In genomic region chr19:19865750-19866598, GRCh38 we compare ENCODE assay signal across 1 cellular context.
TF ChIP-seq lines count a peak whose summit lies in the region.

Gene ZNF253 (plus strand): TSS chr19:19865882. CDS start chr19:19865997, 115 bp downstream.

TF ChIP-seq in K562, 482 proteins besides CTCF, POLR2A, EP300 and RAD21 (continued from another document and continues in another):
- TF ChIP-seq FOXA1 (IDR thresholded peaks at IDR 0.05; ENCODE audit: borderline replicate concordance) (no peak), CBFB (CRISPR knock-in tag; IDR thresholded peaks at IDR 0.05) (no peak), ZSCAN32 (CRISPR knock-in tag; IDR thresholded peaks at IDR 0.05) (no peak), ZKSCAN8 (CRISPR knock-in tag; IDR thresholded peaks at IDR 0.05) (no peak), ZNF764 (CRISPR knock-in tag; IDR thresholded peaks at IDR 0.05; ENCODE audit: low read depth) (no peak), NR1H2 (CRISPR knock-in tag; IDR thresholded peaks at IDR 0.05) (peak; percentile 25; the same call in 1 of the 2 replicates), ZNF512 (tag; IDR thresholded peaks at IDR 0.05) (0 out of 2 replicates have a peak, but pooled peaks have one; percentile 61), ZFX (CRISPR knock-in tag; IDR thresholded peaks at IDR 0.05) (peak; percentile 95), NCOR1 (IDR thresholded peaks at IDR 0.05) (no peak), DNMT1 (IDR thresholded peaks at IDR 0.05) (no peak), NONO (IDR thresholded peaks at IDR 0.05; ENCODE audit: low read depth in 2 of 2, low read length in 1 of 2) (peak; percentile 24 to 59; a peak in 2 of 4 replicates), CSDE1 (IDR thresholded peaks at IDR 0.05) (no peak), GATAD2B (IDR thresholded peaks at IDR 0.05; ENCODE audit: borderline replicate concordance) (no peak), KDM4B (IDR thresholded peaks at IDR 0.05; ENCODE audit: borderline replicate concordance in 2 of 2, low read depth in 1 of 2) (peak in 1 of 2 experiments; percentile 61; a peak in 1 of 4 replicates), POLR2G (IDR thresholded peaks at IDR 0.05; ENCODE audit: low read depth, low read length) (peak; percentile 90), NELFE (IDR thresholded peaks at IDR 0.05; ENCODE audit: insufficient read depth, insufficient read length) (no peak), TAL1 (IDR thresholded peaks at IDR 0.05) (no peak), XRCC5 (IDR thresholded peaks at IDR 0.05; ENCODE audit: low read depth, low read length) (no peak), HOMEZ (CRISPR knock-in tag; IDR thresholded peaks at IDR 0.05) (no peak), TRIM28 (IDR thresholded peaks at IDR 0.05) (no peak), ZNF24 (IDR thresholded peaks at IDR 0.05) (no peak), ZFP1 (CRISPR knock-in tag; IDR thresholded peaks at IDR 0.05) (no peak), ZNF511 (CRISPR knock-in tag; IDR thresholded peaks at IDR 0.05) (no peak), ERF (CRISPR knock-in tag; IDR thresholded peaks at IDR 0.05) (no peak), ZSCAN29 (IDR thresholded peaks at IDR 0.05) (no peak), PRPF4 (IDR thresholded peaks at IDR 0.05; ENCODE audit: insufficient read depth, low read depth, low read length, poor library complexity, severe bottlenecking) (no peak), MEF2A (IDR thresholded peaks at IDR 0.05; ENCODE audit: control insufficient read depth, low read depth, low read length) (no peak), ZNF436 (CRISPR knock-in tag; IDR thresholded peaks at IDR 0.05) (no peak), ESRRB (CRISPR knock-in tag; IDR thresholded peaks at IDR 0.05; ENCODE audit: borderline replicate concordance) (no peak), CHAMP1 (IDR thresholded peaks at IDR 0.05) (peak; percentile 85), L3MBTL2 (IDR thresholded peaks at IDR 0.05) (peak; percentile 98), USF1 (CRISPR knock-in tag; IDR thresholded peaks at IDR 0.05) (peak; percentile 76), NCOA2 (IDR thresholded peaks at IDR 0.05; ENCODE audit: partially characterized antibody in 2 of 2) (no peak), CREM (IDR thresholded peaks at IDR 0.05; ENCODE audit: low read depth) (no peak; the same call in 1 of the 2 replicates), MBD1 (CRISPR knock-in tag; IDR thresholded peaks at IDR 0.05) (no peak), ZNF717 (CRISPR knock-in tag; IDR thresholded peaks at IDR 0.05) (no peak), WHSC1 (IDR thresholded peaks at IDR 0.05; ENCODE audit: low read length) (no peak), ZNF408 (CRISPR knock-in tag; IDR thresholded peaks at IDR 0.05; ENCODE audit: low read depth) (no peak), MECOM (CRISPR knock-in tag; IDR thresholded peaks at IDR 0.05) (no peak), HLTF (IDR thresholded peaks at IDR 0.05) (no peak), ZKSCAN3 (CRISPR knock-in tag; IDR thresholded peaks at IDR 0.05) (no peak), ZNF146 (CRISPR knock-in tag; IDR thresholded peaks at IDR 0.05; ENCODE audit: unreplicated experiment) (no peak), ZBED1 (IDR thresholded peaks at IDR 0.05) (0 out of 2 replicates have a peak, but pooled peaks have one; percentile 29), RBM34 (IDR thresholded peaks at IDR 0.05; ENCODE audit: borderline replicate concordance, insufficient read depth, low read length) (no peak), ZNF311 (CRISPR knock-in tag; IDR thresholded peaks at IDR 0.05) (no peak), NEUROD1 (IDR thresholded peaks at IDR 0.05; ENCODE audit: borderline replicate concordance, low read depth, low read length, partially characterized antibody) (no peak), ESRRA (IDR thresholded peaks at IDR 0.05; ENCODE audit: borderline replicate concordance, low read depth) (peak; percentile 56; the same call in 1 of the 2 replicates)
- TF ChIP-seq, protein P1, sequence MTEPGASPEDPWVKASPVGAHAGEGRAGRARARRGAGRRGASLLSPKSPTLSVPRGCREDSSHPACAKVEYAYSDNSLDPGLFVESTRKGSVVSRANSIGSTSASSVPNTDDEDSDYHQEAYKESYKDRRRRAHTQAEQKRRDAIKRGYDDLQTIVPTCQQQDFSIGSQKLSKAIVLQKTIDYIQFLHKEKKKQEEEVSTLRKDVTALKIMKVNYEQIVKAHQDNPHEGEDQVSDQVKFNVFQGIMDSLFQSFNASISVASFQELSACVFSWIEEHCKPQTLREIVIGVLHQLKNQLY (CRISPR knock-in tag; conservative IDR thresholded peaks at IDR 0.05) = no peak
- TF ChIP-seq, protein P2, sequence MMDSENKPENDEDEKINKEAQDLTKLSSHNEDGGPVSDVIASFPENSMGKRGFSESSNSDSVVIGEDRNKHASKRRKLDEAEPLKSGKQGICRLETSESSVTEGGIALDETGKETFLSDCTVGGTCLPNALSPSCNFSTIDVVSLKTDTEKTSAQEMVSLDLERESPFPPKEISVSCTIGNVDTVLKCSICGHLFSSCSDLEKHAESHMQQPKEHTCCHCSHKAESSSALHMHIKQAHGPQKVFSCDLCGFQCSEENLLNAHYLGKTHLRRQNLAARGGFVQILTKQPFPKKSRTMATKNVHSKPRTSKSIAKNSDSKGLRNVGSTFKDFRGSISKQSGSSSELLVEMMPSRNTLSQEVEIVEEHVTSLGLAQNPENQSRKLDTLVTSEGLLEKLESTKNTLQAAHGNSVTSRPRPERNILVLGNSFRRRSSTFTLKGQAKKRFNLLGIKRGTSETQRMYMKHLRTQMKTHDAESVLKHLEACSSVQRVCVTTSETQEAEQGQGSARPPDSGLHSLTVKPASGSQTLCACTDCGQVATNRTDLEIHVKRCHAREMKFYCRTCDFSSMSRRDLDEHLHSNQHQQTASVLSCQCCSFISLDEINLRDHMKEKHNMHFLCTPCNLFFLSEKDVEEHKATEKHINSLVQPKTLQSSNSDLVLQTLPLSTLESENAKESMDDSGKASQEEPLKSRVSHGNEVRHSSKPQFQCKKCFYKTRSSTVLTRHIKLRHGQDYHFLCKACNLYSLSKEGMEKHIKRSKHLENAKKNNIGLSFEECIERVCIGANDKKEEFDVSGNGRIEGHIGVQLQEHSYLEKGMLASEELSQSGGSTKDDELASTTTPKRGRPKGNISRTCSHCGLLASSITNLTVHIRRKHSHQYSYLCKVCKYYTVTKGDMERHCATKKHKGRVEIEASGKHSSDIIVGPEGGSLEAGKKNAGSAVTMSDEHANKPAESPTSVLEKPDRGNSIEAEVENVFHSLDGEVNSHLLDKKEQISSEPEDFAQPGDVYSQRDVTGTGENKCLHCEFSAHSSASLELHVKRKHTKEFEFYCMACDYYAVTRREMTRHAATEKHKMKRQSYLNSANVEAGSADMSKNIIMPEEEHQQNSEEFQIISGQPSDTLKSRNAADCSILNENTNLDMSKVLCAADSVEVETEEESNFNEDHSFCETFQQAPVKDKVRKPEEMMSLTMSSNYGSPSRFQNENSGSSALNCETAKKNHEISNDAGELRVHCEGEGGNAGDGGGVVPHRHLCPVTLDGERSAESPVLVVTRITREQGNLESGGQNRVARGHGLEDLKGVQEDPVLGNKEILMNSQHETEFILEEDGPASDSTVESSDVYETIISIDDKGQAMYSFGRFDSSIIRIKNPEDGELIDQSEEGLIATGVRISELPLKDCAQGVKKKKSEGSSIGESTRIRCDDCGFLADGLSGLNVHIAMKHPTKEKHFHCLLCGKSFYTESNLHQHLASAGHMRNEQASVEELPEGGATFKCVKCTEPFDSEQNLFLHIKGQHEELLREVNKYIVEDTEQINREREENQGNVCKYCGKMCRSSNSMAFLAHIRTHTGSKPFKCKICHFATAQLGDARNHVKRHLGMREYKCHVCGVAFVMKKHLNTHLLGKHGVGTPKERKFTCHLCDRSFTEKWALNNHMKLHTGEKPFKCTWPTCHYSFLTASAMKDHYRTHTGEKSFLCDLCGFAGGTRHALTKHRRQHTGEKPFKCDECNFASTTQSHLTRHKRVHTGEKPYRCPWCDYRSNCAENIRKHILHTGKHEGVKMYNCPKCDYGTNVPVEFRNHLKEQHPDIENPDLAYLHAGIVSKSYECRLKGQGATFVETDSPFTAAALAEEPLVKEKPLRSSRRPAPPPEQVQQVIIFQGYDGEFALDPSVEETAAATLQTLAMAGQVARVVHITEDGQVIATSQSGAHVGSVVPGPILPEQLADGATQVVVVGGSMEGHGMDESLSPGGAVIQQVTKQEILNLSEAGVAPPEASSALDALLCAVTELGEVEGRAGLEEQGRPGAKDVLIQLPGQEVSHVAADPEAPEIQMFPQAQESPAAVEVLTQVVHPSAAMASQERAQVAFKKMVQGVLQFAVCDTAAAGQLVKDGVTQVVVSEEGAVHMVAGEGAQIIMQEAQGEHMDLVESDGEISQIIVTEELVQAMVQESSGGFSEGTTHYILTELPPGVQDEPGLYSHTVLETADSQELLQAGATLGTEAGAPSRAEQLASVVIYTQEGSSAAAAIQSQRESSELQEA (IDR thresholded peaks at IDR 0.05; ENCODE audit: low read depth) = no peak
